In the genomic region with DNA sequence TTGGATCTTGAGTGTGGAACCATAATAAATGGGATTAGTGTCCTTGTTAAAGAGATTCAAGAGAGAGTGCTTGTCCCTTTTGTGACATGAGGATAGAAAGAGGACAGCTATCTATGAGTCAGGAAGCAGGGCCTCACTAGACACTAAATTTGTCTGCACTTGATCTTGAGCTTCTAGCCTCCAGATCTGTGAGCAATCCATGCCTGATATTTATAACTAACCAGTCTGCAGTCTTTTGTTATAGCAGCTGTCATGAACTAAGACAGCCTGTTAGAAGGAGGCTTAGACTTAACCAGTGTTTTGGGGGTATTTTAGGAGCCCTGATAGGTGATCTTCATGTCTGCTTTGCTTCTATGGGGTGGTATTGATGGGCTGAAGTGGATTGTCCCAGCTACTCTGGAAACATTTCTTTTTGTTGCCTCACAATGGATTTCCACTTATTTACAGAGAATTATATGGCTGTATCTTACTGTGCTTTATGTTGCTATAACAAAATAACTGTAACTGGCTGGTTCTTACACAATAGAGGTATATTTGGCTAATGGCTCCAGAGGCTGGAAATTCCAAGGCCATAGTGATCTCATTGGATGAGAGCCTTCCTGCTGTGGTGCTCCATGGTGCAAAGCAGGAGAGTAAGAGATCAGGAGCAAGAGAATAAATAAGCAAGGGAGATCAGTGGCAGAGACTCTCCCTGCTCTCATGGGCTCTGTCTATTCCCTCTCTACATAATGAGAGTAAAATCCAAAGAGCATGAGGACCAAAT, we compare ENCODE assay signal across 12 cellular contexts. TPM values are rescaled to one million over a fixed set of nuclear protein-coding genes. Genes with fewer than 3 reads are reported as not detected.
A peak's percentile ranks its signal among the peaks of the same experiment; 100 is the strongest.
DNase-seq lines count a peak whose midpoint lies in the region; ATAC-seq, FAIRE-seq and TF ChIP-seq lines count a peak whose summit lies in the region.
"Had no signal": no experiment of that assay in that cellular context is flagged by ENCODE, and none has a peak within 500 bp of the region (broad histone marks: within the 10 kb centered on the region; RNA-seq: fewer than 3 reads in every experiment).

No MANE protein-coding gene starts in this region.

- TF ChIP-seq CTCF in adrenal gland (IDR thresholded peaks at IDR 0.05) = no peak
- no peak for TF ChIP-seq CTCF in pancreas (IDR thresholded peaks at IDR 0.05)

- intact Hi-C loops in adrenal gland (cut with DNase I) = no loop called here
- intact Hi-C loops in pancreas (cut with DNase I) = no loop called here

- H3K27ac ChIP-seq in ACC112 (ENCODE audit: low read depth, low read length) = peak overlapping the region; percentile 86
- H3K27ac ChIP-seq in adrenal gland = peak overlapping the region; percentile 81 to 96 (median 85)
- peak overlapping the region; percentile 44 to 83 (median 74) for H3K27ac ChIP-seq in pancreas

- peak in 4 of 7 donors; percentile 16 to 35 (median 24) for DNase-seq in adrenal gland
- peak; percentile 67 for DNase-seq in glomerular visceral epithelial cell (ENCODE audit: extremely low spot score)
- peak in 2 of 6 donors; percentile 15 to 29 for DNase-seq in pancreas
- no peak for DNase-seq in DMS114 treated with DMSO at 0.1 percent for 48 hours (lab: John Stamatoyannopoulos, UW; ENCODE audit: unreplicated experiment)
- DNase-seq in AML-193 (lab: John Stamatoyannopoulos, UW) = no peak
- no peak for DNase-seq in DMS79 (lab: John Stamatoyannopoulos, UW)
- DNase-seq: activated CD8-positive, alpha-beta memory T cell treated with anti-CD3 and anti-CD28 coated beads, Interleukin-2, amount 10 ng/mL, durations not matched to agents 7 days and 5 days; CD4-positive, alpha-beta memory T cell; stimulated activated CD4-positive, alpha-beta T cell treated with anti-CD3 and anti-CD28 coated beads, Interleukin-4, amount 100 ng/mL, for 4 hours had no signal

- H3K4me3 ChIP-seq in ACC112 (ENCODE audit: low read depth, low read length) (peak overlapping the region; percentile 33), adrenal gland (peak overlapping the region in 1 of 4 donors; percentile 36), pancreas (peak overlapping the region in 1 of 4 donors; percentile 1)

- TF ChIP-seq POLR2A in adrenal gland (IDR thresholded peaks at IDR 0.05) = no peak

- H3K4me1 ChIP-seq in ACC112 (ENCODE audit: control insufficient read depth, insufficient read depth, low read length, unreplicated experiment) (peaks cover 22% of the 10 kb centered on the region), adrenal gland (replicated peaks in 1 of 2) (peaks cover 23 to 35% of the 10 kb centered on the region in 2 donors), pancreas (peaks cover 15 to 20% (median 19%) of the 10 kb centered on the region in 3 donors)

- FAIRE-seq in pancreas (lab: Jason Lieb, UNC) = no peak
- FAIRE-seq: HTR-8/SVneo had no signal

- peaks cover 0 to 4% (median 0%) of the 10 kb centered on the region in 3 donors for H3K9me3 ChIP-seq in adrenal gland (replicated peaks in 1 of 3)
- H3K9me3 ChIP-seq in pancreas = no peaks in the 10 kb centered on the region

- no peaks in the 10 kb centered on the region for H3K27me3 ChIP-seq in ACC112 (ENCODE audit: insufficient read depth, low read length)
- no peaks in the 10 kb centered on the region for H3K27me3 ChIP-seq in adrenal gland
- no peaks in the 10 kb centered on the region for H3K27me3 ChIP-seq in pancreas

- peak overlapping the region; percentile 80 for H2AFZ ChIP-seq in ACC112 (ENCODE audit: low read length, unreplicated experiment)

- H3K79me2 ChIP-seq in ACC112 (ENCODE audit: control insufficient read depth, insufficient read depth, low read length, unreplicated experiment) = no peaks in the 10 kb centered on the region

- ATAC-seq in pancreas (peak; percentile 51 to 63 (median 60)), HG02610 (IDR thresholded peaks at IDR 0.05; ENCODE audit: unreplicated experiment) (no peak)
- ATAC-seq: activated CD8-positive, alpha-beta memory T cell treated with anti-CD3 and anti-CD28 coated beads, Interleukin-2, amount 10 ng/mL, durations not matched to agents 7 days and 5 days had no signal

- H3K36me3 ChIP-seq in ACC112 (ENCODE audit: insufficient read depth, low read length) (peaks cover 8% of the 10 kb centered on the region), adrenal gland (replicated peaks in 1 of 2) (no peaks in the 10 kb centered on the region), pancreas (no peaks in the 10 kb centered on the region)

RNA-seq across cellular contexts. Expression of a gene that starts 23.4 kb away (rescaled TPM):
- 10 to 100 TPM; 28.5 to 74.8 (median 58.6) TPM for total RNA-seq in adrenal gland
- polyA plus RNA-seq in adrenal gland = 10 to 100 TPM; 22.8 to 36.8 (median 31.7) TPM
- total RNA-seq in pancreas = 10 to 100 TPM; 14.5 to 36.1 (median 22.2) TPM
- 10 to 100 TPM in 1 of 2 donors, 1 to 10 TPM in 1; 8.7 to 17.1 TPM for polyA plus RNA-seq in pancreas

Comparison
In these comparisons a context has a peak if more than half of its experiments do, and no peak if none do; other contexts are left out.
1. DNase-seq: peak in adrenal gland (4 of 7) and glomerular visceral epithelial cell (single experiment); none in DMS114 treated with DMSO at 0.1 percent for 48 hours (single experiment), AML-193 (0 of 2) and DMS79 (single experiment).
2. Peak in every context shown above with its lines, with median percentiles within 50 percentile points of each other: H3K27ac ChIP-seq.